ENCODE assay signal across 34 cellular contexts in the genomic region with DNA sequence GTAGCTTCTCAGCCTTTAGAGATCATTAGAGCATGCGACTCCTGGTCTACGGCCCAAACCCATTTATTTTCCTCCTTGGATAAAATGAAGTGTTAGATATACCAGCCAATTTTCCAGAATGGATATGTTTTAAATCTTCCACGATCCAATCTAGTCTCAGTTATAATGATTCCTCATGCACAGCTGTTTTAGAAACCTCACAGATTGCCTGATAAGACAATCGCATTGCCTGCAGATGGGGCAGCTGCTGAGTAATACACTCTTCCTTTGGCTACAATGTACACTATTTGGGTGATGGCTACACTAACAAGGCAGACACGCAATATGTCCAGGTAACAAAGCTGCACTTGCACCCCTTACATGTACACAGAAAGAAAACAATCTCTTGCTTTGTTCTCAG.
"Had no signal": no experiment of that assay in that cellular context is flagged by ENCODE, and none has a peak within 500 bp of the region (broad histone marks: within the 10 kb centered on the region; RNA-seq: fewer than 3 reads in every experiment).

No MANE protein-coding gene starts in this region.

- DNase-seq: Karpas-422, Kasumi-1, KBM-7, KG1, MG63, MM.1S, MV-4-11, NCI-H1048, NCI-H1092, NCI-H1092 treated with DMSO at 0.1 percent for 48 hours, NCI-H1105, NCI-H1105 treated with DMSO at 0.1 percent for 48 hours, NCI-H1417 treated with DMSO at 0.1 percent for 48 hours, NCI-H1436, NCI-H1436 treated with DMSO at 0.1 percent for 48 hours, NCI-H146, NCI-H1694, NCI-H1694 treated with DMSO at 0.1 percent for 48 hours, NCI-H187, NCI-H187 treated with DMSO at 0.1 percent for 48 hours, NCI-H1930, NCI-H2029, NCI-H2029 treated with DMSO at 0.1 percent for 48 hours, NCI-H2081, NCI-H2081 treated with DMSO at 0.1 percent for 48 hours, NCI-H2107, NCI-H2171, NCI-H2171 treated with DMSO at 0.1 percent for 48 hours, NCI-H2227 treated with DMSO at 0.1 percent for 48 hours, NCI-H226, NCI-H345, NCI-H446, NCI-H446 treated with DMSO at 0.1 percent for 48 hours had no signal

- H3K27ac ChIP-seq: KMS-11 had no signal

- H3K9me3 ChIP-seq: MG63 had no signal

- H3K9ac ChIP-seq: KMS-11 had no signal

- H3K27me3 ChIP-seq: MG63 had no signal

- H3K4me3 ChIP-seq: MG63 had no signal

- H3K4me2 ChIP-seq: KMS-11 had no signal

- H3K36me3 ChIP-seq: MG63 had no signal
